Comparison of ENCODE assay signal across 9 cellular contexts in genomic region chr3:51873876-51874275, GRCh38. TPM values are rescaled to one million over a fixed set of nuclear protein-coding genes. Genes with fewer than 3 reads are reported as not detected.
"Had no signal": no experiment of that assay in that cellular context is flagged by ENCODE, and none has a peak within 500 bp of the region (broad histone marks: within the 10 kb centered on the region; RNA-seq: fewer than 3 reads in every experiment).

No MANE protein-coding gene starts in this region.

- H3K4me3 Mint-ChIP-seq: GM23338, H9, HFFc6 had no signal

- H3K4me2 ChIP-seq: GM23338 had no signal

- H3K27ac Mint-ChIP-seq: GM23338, H9, HFFc6 had no signal

- H3K9me3 Mint-ChIP-seq: GM23338, H9, HFFc6 had no signal

- H2AFZ ChIP-seq: GM23248, GM23338 had no signal

- H3K36me3 ChIP-seq: HAP-1 had no signal

- DNase-seq: GM23248, GOT3, H9, HCEC 1CT, HFFc6 had no signal

- ATAC-seq: GM23338 had no signal

- H3K4me3 ChIP-seq: GM23248, GM23338, HAP-1 had no signal

- H3K9ac ChIP-seq: GM23248 had no signal

- H3K4me1 ChIP-seq: HAP-1 had no signal

- H3K9me3 ChIP-seq: HAP-1 had no signal

- H3K27ac ChIP-seq: GM23248 had no signal

RNA-seq across cellular contexts. Expression of gene IQCF5, which starts 1.5 kb away (rescaled TPM):
- total RNA-seq: GM23248, GM23338, H1, H4, H9, HFFc6 had no signal
- polyA plus RNA-seq: GM23248, GM23338, H1 had no signal

RNA-seq across cellular contexts. Expression of gene IQCF2, which starts 12.5 kb away (rescaled TPM):
- total RNA-seq: GM23248, GM23338, H1, H4, H9, HFFc6 had no signal
- polyA plus RNA-seq: GM23248, GM23338, H1 had no signal

RNA-seq across cellular contexts. Expression of gene IQCF1, which starts 29.3 kb away (rescaled TPM):
- total RNA-seq: GM23248, GM23338, H1, H4, H9, HFFc6 had no signal
- polyA plus RNA-seq: GM23248, GM23338, H1 had no signal
